ENCODE assay signal across 17 cellular contexts in the genomic region with DNA sequence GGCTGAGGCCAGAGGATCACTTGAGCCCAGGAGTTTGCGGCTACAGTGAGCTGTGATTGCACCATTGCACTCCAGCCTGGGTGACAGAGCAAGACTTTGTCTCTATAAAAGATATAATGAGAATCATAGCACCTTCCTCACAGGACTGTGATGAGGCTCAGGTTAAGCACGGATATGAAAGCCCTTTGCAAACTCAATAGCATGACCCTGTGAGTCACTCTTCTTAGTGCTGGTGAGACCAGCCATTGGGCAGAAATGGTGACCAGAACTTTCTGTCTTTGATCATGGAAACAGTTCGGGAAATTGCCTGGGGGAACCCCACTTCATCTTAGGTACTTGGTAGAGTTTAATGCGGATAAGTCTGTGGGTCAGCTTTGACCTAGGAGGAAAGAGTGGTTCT.
DNase-seq lines count a peak whose midpoint lies in the region; ATAC-seq and TF ChIP-seq lines count a peak whose summit lies in the region.
"Had no signal": no experiment of that assay in that cellular context is flagged by ENCODE, and none has a peak within 500 bp of the region (broad histone marks: within the 10 kb centered on the region; RNA-seq: fewer than 3 reads in every experiment).

No MANE protein-coding gene starts in this region.

- no peaks in the 10 kb centered on the region for H3K9me3 Mint-ChIP-seq in activated naive CD4-positive, alpha-beta T cell treated with anti-CD3 and anti-CD28 coated beads, Interleukin-2, amount 50 U/mL, for 72 hours
- H3K9me3 Mint-ChIP-seq in activated B cell treated with CpG ODN at 0.5 μM for 24 hours (no peaks in the 10 kb centered on the region), osteocyte (ENCODE audit: unreplicated experiment) (no peaks in the 10 kb centered on the region)
- H3K9me3 Mint-ChIP-seq in stimulated activated naive CD8-positive, alpha-beta T cell treated with anti-CD3 and anti-CD28 coated beads, Interleukin-15, Interleukin-2, amounts not matched to agents 100 ng/mL and 50 ng/mL, for 24 hours, result no peaks in the 10 kb centered on the region
- H3K9me3 Mint-ChIP-seq: CD4-positive, alpha-beta memory T cell had no signal

- CTCF ChIA-PET in activated B cell treated with CpG ODN at 0.5 μM for 24 hours (lab: Charles Lee), result interaction anchor here (0.9 to 1.1 kb wide), 2 partner anchors 10 to 176 kb away, joined by 3 to 4 read pairs; no protein-coding TSS in a partner anchor

- H3K4me3 Mint-ChIP-seq in activated B cell treated with CpG ODN at 0.5 μM for 24 hours, result no peak overlapping the region
- H3K4me3 Mint-ChIP-seq in osteocyte (ENCODE audit: unreplicated experiment), result no peak overlapping the region
- H3K4me3 Mint-ChIP-seq in stimulated activated naive CD8-positive, alpha-beta T cell treated with anti-CD3 and anti-CD28 coated beads, Interleukin-15, Interleukin-2, amounts not matched to agents 100 ng/mL and 50 ng/mL, for 24 hours, result no peak overlapping the region
- H3K4me3 Mint-ChIP-seq: CD4-positive, alpha-beta memory T cell had no signal

- H3K4me1 Mint-ChIP-seq in activated B cell treated with CpG ODN at 0.5 μM for 24 hours, result peaks cover 76% of the 10 kb centered on the region
- H3K4me1 Mint-ChIP-seq in osteocyte (ENCODE audit: unreplicated experiment), result no peaks in the 10 kb centered on the region
- peaks cover 59% of the 10 kb centered on the region for H3K4me1 Mint-ChIP-seq in stimulated activated naive CD8-positive, alpha-beta T cell treated with anti-CD3 and anti-CD28 coated beads, Interleukin-15, Interleukin-2, amounts not matched to agents 100 ng/mL and 50 ng/mL, for 24 hours (ENCODE audit: low read depth)

- intact Hi-C loops in activated B cell treated with CpG ODN at 0.5 μM for 24 hours (cut with micrococcal nuclease), result no loop called here

- H3K27me3 Mint-ChIP-seq in activated B cell treated with CpG ODN at 0.5 μM for 24 hours (no peaks in the 10 kb centered on the region), osteocyte (ENCODE audit: unreplicated experiment) (no peaks in the 10 kb centered on the region)
- no peaks in the 10 kb centered on the region for H3K27me3 Mint-ChIP-seq in stimulated activated naive CD8-positive, alpha-beta T cell treated with anti-CD3 and anti-CD28 coated beads, Interleukin-15, Interleukin-2, amounts not matched to agents 100 ng/mL and 50 ng/mL, for 24 hours
- H3K27me3 Mint-ChIP-seq: CD4-positive, alpha-beta memory T cell had no signal

- TF ChIP-seq CTCF in activated B cell treated with CpG ODN at 0.5 μM for 24 hours (IDR thresholded peaks at IDR 0.05) (no peak), osteocyte (IDR thresholded peaks at IDR 0.05) (no peak)

- H3K36me3 Mint-ChIP-seq in activated naive CD4-positive, alpha-beta T cell treated with anti-CD3 and anti-CD28 coated beads, Interleukin-2, amount 50 U/mL, for 72 hours, result peaks cover 0 to 4% of the 10 kb centered on the region in 2 donors
- peaks cover 34% of the 10 kb centered on the region for H3K36me3 Mint-ChIP-seq in activated B cell treated with CpG ODN at 0.5 μM for 24 hours (ENCODE audit: low read depth)
- H3K36me3 Mint-ChIP-seq in osteocyte (ENCODE audit: unreplicated experiment), result no peaks in the 10 kb centered on the region
- peaks cover 7% of the 10 kb centered on the region for H3K36me3 Mint-ChIP-seq in stimulated activated naive CD8-positive, alpha-beta T cell treated with anti-CD3 and anti-CD28 coated beads, Interleukin-15, Interleukin-2, amounts not matched to agents 100 ng/mL and 50 ng/mL, for 24 hours (ENCODE audit: low read depth)

- DNase-seq in activated naive CD4-positive, alpha-beta T cell treated with anti-CD3 and anti-CD28 coated beads, Interleukin-2, amount 50 U/mL, for 72 hours (ENCODE audit: low spot score in 2 of 2), result no peak
- DNase-seq in activated naive CD4-positive, alpha-beta T cell (lab: John Stamatoyannopoulos, UW), result no peak
- DNase-seq in activated B cell treated with CpG ODN at 0.5 μM for 24 hours (no peak), osteocyte (ENCODE audit: extremely low spot score, unreplicated experiment) (peak; percentile 53), hypothalamus (lab: John Stamatoyannopoulos, UW) (no peak), DMS79 treated with DMSO at 0.1 percent for 48 hours (lab: John Stamatoyannopoulos, UW) (no peak), AML-193 (lab: John Stamatoyannopoulos, UW) (no peak)
- DNase-seq: ACHN; BE2C; CD4-positive, alpha-beta memory T cell; COR-L47; DMS153; DND-41; GDM1 had no signal

- H3K27ac Mint-ChIP-seq in activated naive CD4-positive, alpha-beta T cell treated with anti-CD3 and anti-CD28 coated beads, Interleukin-2, amount 50 U/mL, for 72 hours, result no peak overlapping the region
- H3K27ac Mint-ChIP-seq in activated B cell treated with CpG ODN at 0.5 μM for 24 hours (peak overlapping the region; percentile 35), osteocyte (ENCODE audit: unreplicated experiment) (no peak overlapping the region)
- peak overlapping the region; percentile 5 for H3K27ac Mint-ChIP-seq in stimulated activated naive CD8-positive, alpha-beta T cell treated with anti-CD3 and anti-CD28 coated beads, Interleukin-15, Interleukin-2, amounts not matched to agents 100 ng/mL and 50 ng/mL, for 24 hours

- POLR2A ChIA-PET in activated B cell treated with CpG ODN at 0.5 μM for 24 hours (lab: Charles Lee), result no interaction called here

- peak; percentile 35 to 78 for ATAC-seq in activated naive CD4-positive, alpha-beta T cell treated with anti-CD3 and anti-CD28 coated beads, Interleukin-2, amount 50 U/mL, for 72 hours
- ATAC-seq in activated B cell treated with CpG ODN at 0.5 μM for 24 hours (ENCODE audit: low read depth), result peak; percentile 26
- ATAC-seq: HCT116, HepG2 had no signal

Comparison
In these comparisons a context has a peak if more than half of its experiments do, and no peak if none do; other contexts are left out.
1. H3K27ac Mint-ChIP-seq: peak in activated B cell treated with CpG ODN at 0.5 μM for 24 hours (single experiment) and stimulated activated naive CD8-positive, alpha-beta T cell treated with anti-CD3 and anti-CD28 coated beads, Interleukin-15, Interleukin-2, amounts not matched to agents 100 ng/mL and 50 ng/mL, for 24 hours (single experiment); none in activated naive CD4-positive, alpha-beta T cell treated with anti-CD3 and anti-CD28 coated beads, Interleukin-2, amount 50 U/mL, for 72 hours (0 of 2) and osteocyte (single experiment).